10 cellular contexts compared by ENCODE assay signal in the genomic region with DNA sequence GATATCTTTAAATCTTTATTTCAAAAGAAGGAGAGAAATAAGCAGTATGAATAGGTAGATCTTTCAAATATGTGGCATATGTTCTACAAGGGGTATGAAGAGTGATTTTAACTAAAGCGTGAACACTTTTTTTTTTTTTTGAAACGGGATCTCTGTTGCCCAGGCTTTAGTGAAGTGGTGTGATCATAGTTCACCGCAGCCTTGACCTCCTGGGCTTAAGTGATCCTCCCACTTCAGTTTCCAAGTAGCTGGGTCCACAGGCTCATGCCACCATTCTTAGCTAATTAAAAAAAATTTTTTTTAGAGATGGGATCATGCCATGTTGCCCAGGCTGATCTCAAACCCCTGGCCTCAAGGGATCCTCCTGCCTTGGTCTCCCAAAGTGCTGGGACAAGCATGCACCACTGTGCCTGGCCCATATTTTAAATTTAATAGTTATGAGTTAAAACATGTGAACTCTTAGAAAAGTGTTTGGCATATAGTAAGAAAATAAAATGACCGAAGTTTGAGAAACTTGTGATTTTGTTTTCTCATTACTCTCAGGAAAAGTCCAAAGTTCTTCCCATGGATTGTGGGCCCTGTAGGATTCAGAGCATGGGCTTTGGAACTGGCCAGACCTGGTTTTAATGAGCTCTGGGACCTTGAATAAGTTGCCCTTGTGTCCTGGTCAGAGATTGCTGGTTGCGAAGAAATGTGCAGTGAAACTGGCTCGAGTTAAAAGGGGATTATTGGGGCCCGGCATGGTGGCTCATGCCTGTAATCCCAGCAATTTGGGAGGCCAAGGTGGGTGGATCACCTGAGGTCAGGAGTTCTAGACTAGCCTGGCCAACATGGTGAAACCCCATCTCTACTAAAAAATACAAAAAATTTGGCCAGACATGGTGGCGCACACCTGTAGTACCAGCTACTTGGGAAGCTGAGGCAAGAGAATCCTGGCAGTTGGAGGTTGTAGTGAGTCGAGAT. TPM values are rescaled to one million over a fixed set of nuclear protein-coding genes. Genes with fewer than 3 reads are reported as not detected.
"Had no signal": no experiment of that assay in that cellular context is flagged by ENCODE, and none has a peak within 500 bp of the region (broad histone marks: within the 10 kb centered on the region; RNA-seq: fewer than 3 reads in every experiment).

No MANE protein-coding gene starts in this region.

- H3K9me3 Mint-ChIP-seq: HFFc6 had no signal

- DNase-seq: GOT3, H7, HFFc6, IMR-90 had no signal

- H3K27ac ChIP-seq: HL-60 had no signal

- FAIRE-seq: K562 had no signal

- H3K36me3 ChIP-seq: HAP-1 had no signal

- H3K9me3 ChIP-seq: HAP-1 had no signal

- ATAC-seq: HCT116 had no signal

- H3K27ac Mint-ChIP-seq: HFFc6 had no signal

- H3K4me3 Mint-ChIP-seq: HFFc6 had no signal

- H3K4me3 ChIP-seq: HAP-1, K562 had no signal

RNA-seq across cellular contexts. Expression of a gene that starts 27.0 kb away (rescaled TPM):
- total RNA-seq: H4, H7, HFFc6, HT1080, IMR-90, K562 had no signal
- polyA plus RNA-seq: IMR-90 had no signal
